15 cellular contexts compared by ENCODE assay signal in the genomic region with DNA sequence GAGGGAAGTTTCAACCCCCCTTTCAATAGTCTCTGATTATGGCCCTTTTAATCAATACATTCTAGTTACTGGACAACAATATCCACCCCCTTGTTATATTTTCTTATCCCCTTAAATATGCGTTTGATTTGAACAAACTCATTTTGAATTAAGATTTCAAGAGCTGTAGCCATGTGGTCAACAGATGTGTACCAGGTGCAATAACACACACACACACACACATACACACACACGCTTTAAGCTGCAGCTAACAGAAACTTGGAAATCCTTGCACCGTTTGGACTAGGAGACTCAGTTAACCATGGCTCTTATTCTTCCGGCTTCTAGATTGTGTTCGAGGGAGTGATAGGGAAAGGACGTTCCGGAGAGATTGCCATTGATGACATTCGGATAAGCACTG.
DNase-seq lines count a peak whose midpoint lies in the region; ATAC-seq and TF ChIP-seq lines count a peak whose summit lies in the region.
"Had no signal": no experiment of that assay in that cellular context is flagged by ENCODE, and none has a peak within 500 bp of the region (broad histone marks: within the 10 kb centered on the region; RNA-seq: fewer than 3 reads in every experiment).

No MANE protein-coding gene starts in this region.

- DNase-seq in HFF-Myc (ENCODE audit: extremely low read depth, low read depth) (peak; percentile 58), WTC11 (ENCODE audit: low spot score) (no peak), glutamatergic neuron (no peak), MV-4-11 (lab: John Stamatoyannopoulos, UW) (no peak), NCI-H2107 treated with DMSO at 0.1 percent for 48 hours (lab: John Stamatoyannopoulos, UW; ENCODE audit: unreplicated experiment) (no peak), middle frontal gyrus (ENCODE audit: extremely low spot score, low spot score) (no peak)
- DNase-seq: AML-193, DMS153, NCI-H1105 treated with DMSO at 0.1 percent for 48 hours, NCI-H187, NCI-H748 treated with DMSO at 0.1 percent for 48 hours, PC-3 had no signal

- no peaks in the 10 kb centered on the region for H3K27me3 ChIP-seq in stomach smooth muscle (ENCODE audit: control insufficient read depth in 1 of 2, insufficient read depth in 2 of 2, low read length in 2 of 2)

- TF ChIP-seq CTCF in HFF-Myc (IDR thresholded peaks at IDR 0.05; ENCODE audit: low read depth, low read length, missing control alignments) (no peak), WTC11 (IDR thresholded peaks at IDR 0.05) (no peak), glutamatergic neuron (IDR thresholded peaks at IDR 0.05; ENCODE audit: partially characterized antibody, unreplicated experiment) (no peak)

- CTCF ChIA-PET in WTC11 (lab: Charles Lee): interaction anchor here (2.5 kb wide), 1 partner anchor 161 kb away, joined by 8 read pairs; no protein-coding TSS in a partner anchor

- H3K4me3 Mint-ChIP-seq in WTC11 (no peak overlapping the region), glutamatergic neuron (ENCODE audit: unreplicated experiment) (no peak overlapping the region)
- H3K4me3 Mint-ChIP-seq: CD14-positive monocyte had no signal

- no peaks in the 10 kb centered on the region; the same call in none of the 2 replicates for H3K36me3 Mint-ChIP-seq in WTC11
- H3K36me3 Mint-ChIP-seq in glutamatergic neuron (ENCODE audit: unreplicated experiment): no peaks in the 10 kb centered on the region
- H3K36me3 Mint-ChIP-seq: CD14-positive monocyte had no signal

- no peaks in the 10 kb centered on the region for H3K9me3 ChIP-seq in stomach smooth muscle (ENCODE audit: control insufficient read depth in 2 of 2, low read length in 2 of 2)

- peaks cover 82% of the 10 kb centered on the region for H3K4me1 ChIP-seq in stomach smooth muscle (ENCODE audit: control insufficient read depth, insufficient read depth, low read length)

- H3K27ac ChIP-seq in stomach smooth muscle (ENCODE audit: low read length): peak overlapping the region; percentile 97
- H3K27ac ChIP-seq: HL-60 had no signal

- H3K9ac ChIP-seq in stomach smooth muscle (ENCODE audit: low read length in 2 of 2): no peak overlapping the region

- H3K4me3 ChIP-seq in HFF-Myc (replicated peaks; ENCODE audit: low read depth, low read length): no peak overlapping the region
- H3K4me3 ChIP-seq in stomach smooth muscle (ENCODE audit: low read length in 2 of 2): no peak overlapping the region

- H3K27me3 Mint-ChIP-seq in WTC11 (ENCODE audit: low read depth) (no peaks in the 10 kb centered on the region; the same call in 1 of the 2 replicates), glutamatergic neuron (ENCODE audit: unreplicated experiment) (peaks cover 7% of the 10 kb centered on the region)

- POLR2A ChIA-PET in WTC11 (lab: Charles Lee): no interaction called here

- H3K27ac Mint-ChIP-seq in WTC11 (peak overlapping the region; percentile 17; the same call in 1 of the 2 replicates), glutamatergic neuron (ENCODE audit: unreplicated experiment) (peak overlapping the region; percentile 93)

- H3K4me1 Mint-ChIP-seq in WTC11 (peaks cover 31% of the 10 kb centered on the region), glutamatergic neuron (ENCODE audit: low read depth, unreplicated experiment) (peaks cover 51% of the 10 kb centered on the region)

- peaks cover 32 to 50% of the 10 kb centered on the region in 2 donors for H3K36me3 ChIP-seq in stomach smooth muscle (ENCODE audit: control insufficient read depth in 2 of 2, insufficient read depth in 2 of 2, low read length in 2 of 2)

- H3K9me3 Mint-ChIP-seq in WTC11 (no peaks in the 10 kb centered on the region), glutamatergic neuron (ENCODE audit: unreplicated experiment) (peaks cover 5% of the 10 kb centered on the region)
- H3K9me3 Mint-ChIP-seq: CD14-positive monocyte had no signal

- ATAC-seq in WTC11: no peak
- ATAC-seq: PC-3 had no signal

TF ChIP-seq in WTC11, 78 proteins besides CTCF, POLR2A, EP300 and RAD21:
- TF ChIP-seq RORB (CRISPR knock-in tag; IDR thresholded peaks at IDR 0.05): no peak
- TF ChIP-seq CREB1 (CRISPR knock-in tag; IDR thresholded peaks at IDR 0.05): no peak
- no peak for TF ChIP-seq FOXP1 (CRISPR knock-in tag; IDR thresholded peaks at IDR 0.05; ENCODE audit: borderline replicate concordance)
- no peak for TF ChIP-seq ESRRA (CRISPR knock-in tag; IDR thresholded peaks at IDR 0.05; ENCODE audit: borderline replicate concordance)
- no peak for TF ChIP-seq NR1H2 (CRISPR knock-in tag; IDR thresholded peaks at IDR 0.05)
- TF ChIP-seq, protein P1, sequence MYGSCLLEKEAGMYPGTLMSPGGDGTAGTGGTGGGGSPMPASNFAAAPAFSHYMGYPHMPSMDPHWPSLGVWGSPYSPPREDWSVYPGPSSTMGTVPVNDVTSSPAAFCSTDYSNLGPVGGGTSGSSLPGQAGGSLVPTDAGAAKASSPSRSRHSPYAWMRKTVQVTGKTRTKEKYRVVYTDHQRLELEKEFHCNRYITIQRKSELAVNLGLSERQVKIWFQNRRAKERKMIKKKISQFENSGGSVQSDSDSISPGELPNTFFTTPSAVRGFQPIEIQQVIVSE (CRISPR knock-in tag; IDR thresholded peaks at IDR 0.05; ENCODE audit: borderline replicate concordance): no peak
- TF ChIP-seq, protein P2, sequence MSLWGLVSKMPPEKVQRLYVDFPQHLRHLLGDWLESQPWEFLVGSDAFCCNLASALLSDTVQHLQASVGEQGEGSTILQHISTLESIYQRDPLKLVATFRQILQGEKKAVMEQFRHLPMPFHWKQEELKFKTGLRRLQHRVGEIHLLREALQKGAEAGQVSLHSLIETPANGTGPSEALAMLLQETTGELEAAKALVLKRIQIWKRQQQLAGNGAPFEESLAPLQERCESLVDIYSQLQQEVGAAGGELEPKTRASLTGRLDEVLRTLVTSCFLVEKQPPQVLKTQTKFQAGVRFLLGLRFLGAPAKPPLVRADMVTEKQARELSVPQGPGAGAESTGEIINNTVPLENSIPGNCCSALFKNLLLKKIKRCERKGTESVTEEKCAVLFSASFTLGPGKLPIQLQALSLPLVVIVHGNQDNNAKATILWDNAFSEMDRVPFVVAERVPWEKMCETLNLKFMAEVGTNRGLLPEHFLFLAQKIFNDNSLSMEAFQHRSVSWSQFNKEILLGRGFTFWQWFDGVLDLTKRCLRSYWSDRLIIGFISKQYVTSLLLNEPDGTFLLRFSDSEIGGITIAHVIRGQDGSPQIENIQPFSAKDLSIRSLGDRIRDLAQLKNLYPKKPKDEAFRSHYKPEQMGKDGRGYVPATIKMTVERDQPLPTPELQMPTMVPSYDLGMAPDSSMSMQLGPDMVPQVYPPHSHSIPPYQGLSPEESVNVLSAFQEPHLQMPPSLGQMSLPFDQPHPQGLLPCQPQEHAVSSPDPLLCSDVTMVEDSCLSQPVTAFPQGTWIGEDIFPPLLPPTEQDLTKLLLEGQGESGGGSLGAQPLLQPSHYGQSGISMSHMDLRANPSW (CRISPR knock-in tag; conservative IDR thresholded peaks at IDR 0.05; ENCODE audit: low read depth): no peak
- TF ChIP-seq, protein P3, sequence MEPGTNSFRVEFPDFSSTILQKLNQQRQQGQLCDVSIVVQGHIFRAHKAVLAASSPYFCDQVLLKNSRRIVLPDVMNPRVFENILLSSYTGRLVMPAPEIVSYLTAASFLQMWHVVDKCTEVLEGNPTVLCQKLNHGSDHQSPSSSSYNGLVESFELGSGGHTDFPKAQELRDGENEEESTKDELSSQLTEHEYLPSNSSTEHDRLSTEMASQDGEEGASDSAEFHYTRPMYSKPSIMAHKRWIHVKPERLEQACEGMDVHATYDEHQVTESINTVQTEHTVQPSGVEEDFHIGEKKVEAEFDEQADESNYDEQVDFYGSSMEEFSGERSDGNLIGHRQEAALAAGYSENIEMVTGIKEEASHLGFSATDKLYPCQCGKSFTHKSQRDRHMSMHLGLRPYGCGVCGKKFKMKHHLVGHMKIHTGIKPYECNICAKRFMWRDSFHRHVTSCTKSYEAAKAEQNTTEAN (CRISPR knock-in tag; IDR thresholded peaks at IDR 0.05): no peak
- no peak for TF ChIP-seq MXD4 (CRISPR knock-in tag; IDR thresholded peaks at IDR 0.05; ENCODE audit: borderline replicate concordance)
- TF ChIP-seq SP1 (CRISPR knock-in tag; conservative IDR thresholded peaks at IDR 0.05): no peak
- TF ChIP-seq, protein P4, sequence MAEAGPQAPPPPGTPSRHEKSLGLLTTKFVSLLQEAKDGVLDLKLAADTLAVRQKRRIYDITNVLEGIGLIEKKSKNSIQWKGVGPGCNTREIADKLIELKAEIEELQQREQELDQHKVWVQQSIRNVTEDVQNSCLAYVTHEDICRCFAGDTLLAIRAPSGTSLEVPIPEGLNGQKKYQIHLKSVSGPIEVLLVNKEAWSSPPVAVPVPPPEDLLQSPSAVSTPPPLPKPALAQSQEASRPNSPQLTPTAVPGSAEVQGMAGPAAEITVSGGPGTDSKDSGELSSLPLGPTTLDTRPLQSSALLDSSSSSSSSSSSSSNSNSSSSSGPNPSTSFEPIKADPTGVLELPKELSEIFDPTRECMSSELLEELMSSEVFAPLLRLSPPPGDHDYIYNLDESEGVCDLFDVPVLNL (CRISPR knock-in tag; IDR thresholded peaks at IDR 0.05; ENCODE audit: borderline replicate concordance, low read depth): no peak
- TF ChIP-seq, protein P5, sequence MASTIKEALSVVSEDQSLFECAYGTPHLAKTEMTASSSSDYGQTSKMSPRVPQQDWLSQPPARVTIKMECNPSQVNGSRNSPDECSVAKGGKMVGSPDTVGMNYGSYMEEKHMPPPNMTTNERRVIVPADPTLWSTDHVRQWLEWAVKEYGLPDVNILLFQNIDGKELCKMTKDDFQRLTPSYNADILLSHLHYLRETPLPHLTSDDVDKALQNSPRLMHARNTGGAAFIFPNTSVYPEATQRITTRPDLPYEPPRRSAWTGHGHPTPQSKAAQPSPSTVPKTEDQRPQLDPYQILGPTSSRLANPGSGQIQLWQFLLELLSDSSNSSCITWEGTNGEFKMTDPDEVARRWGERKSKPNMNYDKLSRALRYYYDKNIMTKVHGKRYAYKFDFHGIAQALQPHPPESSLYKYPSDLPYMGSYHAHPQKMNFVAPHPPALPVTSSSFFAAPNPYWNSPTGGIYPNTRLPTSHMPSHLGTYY (CRISPR knock-in tag; IDR thresholded peaks at IDR 0.05): no peak
- no peak for TF ChIP-seq ELF4 (CRISPR knock-in tag; IDR thresholded peaks at IDR 0.05; ENCODE audit: low read depth)
